In the genomic region with DNA sequence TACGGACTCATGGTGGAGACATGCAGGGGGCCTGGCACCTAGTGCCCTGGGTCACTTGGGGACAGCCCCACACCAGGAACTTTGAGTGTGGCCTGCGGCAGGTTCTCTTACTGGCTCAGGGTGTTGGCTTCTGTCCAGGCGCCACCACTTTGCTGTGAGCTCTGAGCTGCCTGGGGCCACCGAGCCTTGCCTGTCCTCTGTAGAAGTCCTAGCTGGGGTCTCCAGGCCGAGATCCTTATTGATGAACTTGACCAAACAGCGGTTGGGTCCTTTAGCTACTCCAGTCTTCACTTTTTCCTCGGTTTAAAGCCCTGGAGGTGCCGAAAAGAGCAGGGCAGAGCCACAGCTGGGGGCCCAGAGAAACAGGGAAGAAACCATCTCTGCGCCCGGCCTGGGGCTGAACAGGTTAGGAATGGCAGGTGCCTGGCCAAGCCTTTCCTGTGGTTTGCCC, we compare ENCODE assay signal across 23 cellular contexts. TPM values are rescaled to one million over a fixed set of nuclear protein-coding genes. Genes with fewer than 3 reads are reported as not detected.
A peak's percentile ranks its signal among the peaks of the same experiment; 100 is the strongest.
DNase-seq lines count a peak whose midpoint lies in the region; ATAC-seq and TF ChIP-seq lines count a peak whose summit lies in the region.
"Had no signal": no experiment of that assay in that cellular context is flagged by ENCODE, and none has a peak within 500 bp of the region (broad histone marks: within the 10 kb centered on the region; RNA-seq: fewer than 3 reads in every experiment).

No MANE protein-coding gene starts in this region.

- POLR2A ChIA-PET in WTC11 (lab: Charles Lee) = no interaction called here
- POLR2A ChIA-PET in RWPE1 (lab: Yijun Ruan, JAX; ENCODE audit: low non-redundant PET) = no interaction called here

- H3K4me3 ChIP-seq in right cardiac atrium (ENCODE audit: low read length) = no peak overlapping the region
- H3K4me3 ChIP-seq: GM23248 had no signal

- CTCF ChIA-PET in WTC11 (lab: Charles Lee) (interaction anchor here (1.5 to 2.9 kb wide), 2 partner anchors 10 to 69 kb away, joined by 4 to 18 read pairs; no protein-coding TSS in a partner anchor), RWPE1 (lab: Yijun Ruan, JAX) (interaction anchor here (1.5 kb wide), 1 partner anchor 10 kb away, joined by 13 read pairs; no protein-coding TSS in a partner anchor)

- peaks cover 6% of the 10 kb centered on the region; the same call in 1 of the 2 replicates for H3K36me3 Mint-ChIP-seq in WTC11

- H3K4me1 Mint-ChIP-seq in WTC11 = no peaks in the 10 kb centered on the region

- H3K4me1 ChIP-seq in right cardiac atrium (ENCODE audit: control insufficient read depth, insufficient read depth, low read length) = peaks cover 4% of the 10 kb centered on the region

- no peaks in the 10 kb centered on the region for H3K27me3 ChIP-seq in right cardiac atrium (ENCODE audit: control insufficient read depth, insufficient read depth)

- 0 out of 2 replicates have a peak overlapping the region, but pooled peaks have one; percentile 23 for H3K27ac Mint-ChIP-seq in WTC11
- H3K27ac Mint-ChIP-seq: CD14-positive monocyte had no signal

- WGBS in right cardiac atrium = 83% methylated on average over 10 of the region's 10 CpGs

- H3K27me3 Mint-ChIP-seq in WTC11 (ENCODE audit: low read depth) = no peaks in the 10 kb centered on the region

- no peaks in the 10 kb centered on the region for H3K9me3 Mint-ChIP-seq in WTC11
- H3K9me3 Mint-ChIP-seq: CD14-positive monocyte had no signal

- intact Hi-C loops in right cardiac atrium (cut with DNase I) (no loop called here), posterior vena cava (cut with DNase I) (no loop called here)

- H3K4me3 Mint-ChIP-seq in WTC11 = no peak overlapping the region
- H3K4me3 Mint-ChIP-seq: CD14-positive monocyte had no signal

- peak; percentile 57 for DNase-seq in activated effector memory CD4-positive, alpha-beta T cell treated with anti-CD3 and anti-CD28 coated beads, Interleukin-2, amount 50 U/mL, for 16 hours
- no peak for DNase-seq in activated effector memory CD4-positive, alpha-beta T cell treated with Interleukin-2 at 50 U/mL for 16 hours
- DNase-seq in WTC11 (ENCODE audit: low spot score) (no peak), right cardiac atrium (peak in 2 of 3 donors; percentile 73 to 74), posterior vena cava (ENCODE audit: low spot score) (peak; percentile 70), SKM-1 (lab: John Stamatoyannopoulos, UW; ENCODE audit: unreplicated experiment) (no peak), RWPE1 (ENCODE audit: low spot score) (no peak)
- DNase-seq in activated CD4-positive, alpha-beta T cell treated with anti-CD3 and anti-CD28 coated beads, Interleukin-2, amount 50 U/mL, for 48 hours = no peak
- DNase-seq: AML-193, DMS79 treated with DMSO at 0.1 percent for 48 hours, GM23248, HCEC 1CT, MM.1S, NCI-H1092, NCI-H1436 treated with DMSO at 0.1 percent for 48 hours, NCI-H2029 treated with DMSO at 0.1 percent for 48 hours, NCI-H2171, NCI-H526, PC-3, RPMI8226 had no signal

- TF ChIP-seq CTCF in WTC11 (IDR thresholded peaks at IDR 0.05) (no peak), RWPE1 (conservative IDR thresholded peaks at IDR 0.05; ENCODE audit: low read depth) (no peak)

- H3K9me3 ChIP-seq in right cardiac atrium (ENCODE audit: control insufficient read depth, low read length) = no peaks in the 10 kb centered on the region

- no peak overlapping the region for H3K27ac ChIP-seq in right cardiac atrium (ENCODE audit: low read length)
- H3K27ac ChIP-seq in RWPE1 = no peak overlapping the region
- H3K27ac ChIP-seq: 22Rv1, GM23248 had no signal

- ATAC-seq in WTC11 = no peak
- ATAC-seq in right cardiac atrium = peak in 1 of 2 donors; percentile 1
- ATAC-seq: PC-3 had no signal

TF ChIP-seq in WTC11, 78 proteins besides CTCF, POLR2A, EP300 and RAD21:
- TF ChIP-seq IRF2 (CRISPR knock-in tag; IDR thresholded peaks at IDR 0.05; ENCODE audit: borderline replicate concordance, low read depth) (no peak), FOXP1 (CRISPR knock-in tag; IDR thresholded peaks at IDR 0.05; ENCODE audit: borderline replicate concordance) (no peak), NR2C2 (CRISPR knock-in tag; IDR thresholded peaks at IDR 0.05) (no peak), NFATC4 (CRISPR knock-in tag; IDR thresholded peaks at IDR 0.05) (no peak), CREB1 (CRISPR knock-in tag; IDR thresholded peaks at IDR 0.05) (no peak), GTF2I (CRISPR knock-in tag; conservative IDR thresholded peaks at IDR 0.05) (no peak), NR3C1 (CRISPR knock-in tag; conservative IDR thresholded peaks at IDR 0.05; ENCODE audit: low read depth) (no peak), CBFB (CRISPR knock-in tag; IDR thresholded peaks at IDR 0.05; ENCODE audit: low read depth) (no peak)
- TF ChIP-seq, protein P1, sequence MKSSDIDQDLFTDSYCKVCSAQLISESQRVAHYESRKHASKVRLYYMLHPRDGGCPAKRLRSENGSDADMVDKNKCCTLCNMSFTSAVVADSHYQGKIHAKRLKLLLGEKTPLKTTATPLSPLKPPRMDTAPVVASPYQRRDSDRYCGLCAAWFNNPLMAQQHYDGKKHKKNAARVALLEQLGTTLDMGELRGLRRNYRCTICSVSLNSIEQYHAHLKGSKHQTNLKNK (CRISPR knock-in tag; IDR thresholded peaks at IDR 0.05) = no peak
- TF ChIP-seq, protein P2, sequence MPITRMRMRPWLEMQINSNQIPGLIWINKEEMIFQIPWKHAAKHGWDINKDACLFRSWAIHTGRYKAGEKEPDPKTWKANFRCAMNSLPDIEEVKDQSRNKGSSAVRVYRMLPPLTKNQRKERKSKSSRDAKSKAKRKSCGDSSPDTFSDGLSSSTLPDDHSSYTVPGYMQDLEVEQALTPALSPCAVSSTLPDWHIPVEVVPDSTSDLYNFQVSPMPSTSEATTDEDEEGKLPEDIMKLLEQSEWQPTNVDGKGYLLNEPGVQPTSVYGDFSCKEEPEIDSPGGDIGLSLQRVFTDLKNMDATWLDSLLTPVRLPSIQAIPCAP (CRISPR knock-in tag; IDR thresholded peaks at IDR 0.05) = no peak
- TF ChIP-seq, protein P3, sequence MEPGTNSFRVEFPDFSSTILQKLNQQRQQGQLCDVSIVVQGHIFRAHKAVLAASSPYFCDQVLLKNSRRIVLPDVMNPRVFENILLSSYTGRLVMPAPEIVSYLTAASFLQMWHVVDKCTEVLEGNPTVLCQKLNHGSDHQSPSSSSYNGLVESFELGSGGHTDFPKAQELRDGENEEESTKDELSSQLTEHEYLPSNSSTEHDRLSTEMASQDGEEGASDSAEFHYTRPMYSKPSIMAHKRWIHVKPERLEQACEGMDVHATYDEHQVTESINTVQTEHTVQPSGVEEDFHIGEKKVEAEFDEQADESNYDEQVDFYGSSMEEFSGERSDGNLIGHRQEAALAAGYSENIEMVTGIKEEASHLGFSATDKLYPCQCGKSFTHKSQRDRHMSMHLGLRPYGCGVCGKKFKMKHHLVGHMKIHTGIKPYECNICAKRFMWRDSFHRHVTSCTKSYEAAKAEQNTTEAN (CRISPR knock-in tag; IDR thresholded peaks at IDR 0.05) = no peak
TF ChIP-seq in WTC11: peak in this region for 0.

RNA-seq across cellular contexts. Expression of a gene that starts 41.3 kb away (rescaled TPM):
- total RNA-seq in WTC11 (2021) (0.70 to 1.2 TPM (median 0.73 TPM) in 3 replicates), right cardiac atrium (10 to 100 TPM; 10.4 to 15.6 (median 11.6) TPM), posterior vena cava (10 to 100 TPM; 10.9 to 12.0 TPM)
- polyA plus RNA-seq in right cardiac atrium = 6.6 TPM
- total RNA-seq: GM23248, LHCN-M2 had no signal
- polyA plus RNA-seq: GM23248 had no signal

Comparison
In these comparisons a context has a peak if more than half of its experiments do, and no peak if none do; other contexts are left out.
1. DNase-seq: peak in activated effector memory CD4-positive, alpha-beta T cell treated with anti-CD3 and anti-CD28 coated beads, Interleukin-2, amount 50 U/mL, for 16 hours (single experiment), right cardiac atrium (2 of 3) and posterior vena cava (single experiment); none in activated effector memory CD4-positive, alpha-beta T cell treated with Interleukin-2 at 50 U/mL for 16 hours (single experiment), WTC11 (single experiment), SKM-1 (single experiment), activated CD4-positive, alpha-beta T cell treated with anti-CD3 and anti-CD28 coated beads, Interleukin-2, amount 50 U/mL, for 48 hours (0 of 2) and RWPE1 (single experiment).